Comparison of ENCODE assay signal across 10 cellular contexts in genomic region chr16:77600555-77600954, GRCh38.
ATAC-seq and TF ChIP-seq lines count a peak whose summit lies in the region.
"Had no signal": no experiment of that assay in that cellular context is flagged by ENCODE, and none has a peak within 500 bp of the region (broad histone marks: within the 10 kb centered on the region; RNA-seq: fewer than 3 reads in every experiment).

No MANE protein-coding gene starts in this region.

- CTCF ChIA-PET in HEK293 (lab: Yijun Ruan, JAX): interaction anchor here (0.6 to 1.9 kb wide), 4 partner anchors 9 to 179 kb away, joined by 3 to 7 read pairs (median 5); no protein-coding TSS in a partner anchor

- H3K36me3 ChIP-seq in HEK293 (ENCODE audit: control insufficient read depth in 2 of 2, insufficient read depth in 1 of 2, low read length in 2 of 2): no peaks in the 10 kb centered on the region
- H3K36me3 ChIP-seq: BE2C; BLaER1; BLaER1 treated with 17β-estradiol and CSF1 and Interleukin-3, amounts not matched to agents 10 nM and 100 nM had no signal

- no peaks in the 10 kb centered on the region for H3K9me3 ChIP-seq in HEK293 (ENCODE audit: control insufficient read depth, insufficient read depth, low read depth, low read length)
- H3K9me3 ChIP-seq: BE2C, BLaER1 had no signal

- POLR2A ChIA-PET in HEK293 (lab: Yijun Ruan, JAX): no interaction called here

- no peak for ATAC-seq in HG03457 (IDR thresholded peaks at IDR 0.05; ENCODE audit: unreplicated experiment)
- ATAC-seq: CD8-positive, alpha-beta T cell had no signal

- no peak overlapping the region for H3K27ac ChIP-seq in HEK293 (ENCODE audit: extremely low read depth, low read depth, low read length)
- H3K27ac ChIP-seq: 22Rv1; A549; BLaER1; BLaER1 treated with 17β-estradiol and CSF1 and Interleukin-3, amounts not matched to agents 10 nM and 100 nM; C4-2B had no signal

- H3K4me1 ChIP-seq in HEK293 (ENCODE audit: control insufficient read depth, insufficient read depth, low read length): peaks cover under 1% of the 10 kb centered on the region; the same call in 1 of the 2 replicates
- H3K4me1 ChIP-seq: A549, BE2C, BLaER1, Caco-2 had no signal

- H3K4me3 ChIP-seq in HEK293 (ENCODE audit: low read depth, low read length): no peak overlapping the region
- H3K4me3 ChIP-seq: A549; BLaER1; BLaER1 treated with 17β-estradiol and CSF1 and Interleukin-3, amounts not matched to agents 10 nM and 100 nM had no signal

- no peak for TF ChIP-seq CTCF in HEK293 (tag by site-specific recombination; IDR thresholded peaks at IDR 0.05)

TF ChIP-seq in HEK293, 187 proteins besides CTCF, POLR2A, EP300 and RAD21:
- TF ChIP-seq ZNF558 (tag by site-specific recombination; IDR thresholded peaks at IDR 0.05) (peak; percentile 98), OSR2 (tag by site-specific recombination; IDR thresholded peaks at IDR 0.05) (no peak)
